ENCODE assay signal across 9 cellular contexts in the genomic region with DNA sequence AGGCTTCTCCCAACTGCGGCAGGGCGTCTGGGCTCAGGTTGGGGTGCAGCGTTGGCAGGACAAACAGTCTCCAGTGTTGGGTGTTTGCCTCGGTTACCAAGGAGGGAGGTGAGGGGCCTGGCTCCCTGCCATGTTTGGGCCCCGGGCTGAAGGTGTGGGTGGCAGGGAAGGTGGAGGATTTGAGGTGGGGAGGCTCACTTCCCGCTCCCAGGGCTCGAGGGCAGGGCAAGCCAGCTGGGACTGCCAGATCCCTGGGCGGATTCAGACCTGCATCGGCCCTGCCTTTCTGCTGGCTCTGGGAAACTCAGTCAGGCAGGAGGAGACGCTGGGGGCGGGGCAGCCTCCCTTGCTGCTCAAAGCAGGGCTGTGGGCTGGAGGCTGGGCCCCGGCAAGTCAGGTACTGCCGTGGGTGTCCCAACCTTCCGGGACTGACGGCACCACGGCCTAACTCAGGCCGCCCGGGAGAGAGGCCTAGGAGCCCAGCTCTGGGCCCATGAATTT. TPM values are rescaled to one million over a fixed set of nuclear protein-coding genes. Genes with fewer than 3 reads are reported as not detected.
DNase-seq lines count a peak whose midpoint lies in the region; ATAC-seq, FAIRE-seq and TF ChIP-seq lines count a peak whose summit lies in the region.
"Had no signal": no experiment of that assay in that cellular context is flagged by ENCODE, and none has a peak within 500 bp of the region (broad histone marks: within the 10 kb centered on the region; RNA-seq: fewer than 3 reads in every experiment).

No MANE protein-coding gene starts in this region.

- DNase-seq in DMS 273 (lab: John Stamatoyannopoulos, UW; ENCODE audit: unreplicated experiment) (peak; percentile 84), RWPE2 (ENCODE audit: low spot score) (peak; percentile 99), mesenchymal stem cell (no peak), RCC 7860 (ENCODE audit: low spot score) (no peak)
- DNase-seq: MM.1S had no signal

- no peak overlapping the region for H3K9ac ChIP-seq in mesenchymal stem cell (ENCODE audit: low read length)

- 62% methylated on average over 18 of the region's 18 CpGs for WGBS in mesenchymal stem cell

- H3K18ac ChIP-seq in mesenchymal stem cell (ENCODE audit: low read depth in 1 of 2, low read length in 2 of 2), result no peak overlapping the region

- peak overlapping the region in 1 of 2 experiments; percentile 31 for H3K4ac ChIP-seq in mesenchymal stem cell (ENCODE audit: low read depth in 1 of 2, low read length in 2 of 2)

- peak overlapping the region; percentile 99 for H3K27ac ChIP-seq in RWPE2 (ENCODE audit: poor library complexity, severe bottlenecking)
- H3K27ac ChIP-seq in mesenchymal stem cell (ENCODE audit: low read length, poor library complexity, severe bottlenecking), result no peak overlapping the region

- no peak overlapping the region for H2AK5ac ChIP-seq in mesenchymal stem cell (ENCODE audit: low read length, severe bottlenecking)

- H3K36me3 ChIP-seq in RWPE2 (ENCODE audit: low read depth) (no peaks in the 10 kb centered on the region), mesenchymal stem cell (ENCODE audit: control insufficient read depth in 1 of 2, insufficient read depth in 2 of 2, low read depth in 1 of 2, low read length in 2 of 2) (no peaks in the 10 kb centered on the region)
- H3K36me3 ChIP-seq: adrenal gland had no signal

- H3K9me3 ChIP-seq in RWPE2 (ENCODE audit: severe bottlenecking) (no peaks in the 10 kb centered on the region), mesenchymal stem cell (ENCODE audit: control insufficient read depth, low read length) (no peaks in the 10 kb centered on the region)
- H3K9me3 ChIP-seq: adrenal gland had no signal

- H3K4me3 ChIP-seq in RWPE2 (ENCODE audit: severe bottlenecking) (no peak overlapping the region), mesenchymal stem cell (ENCODE audit: insufficient read depth in 1 of 2, low read depth in 1 of 2, low read length in 2 of 2) (no peak overlapping the region)
- H3K4me3 ChIP-seq: adrenal gland had no signal

- no peaks in the 10 kb centered on the region for H3K79me1 ChIP-seq in mesenchymal stem cell (replicated peaks; ENCODE audit: low read length, poor library complexity, severe bottlenecking)

- H2BK12ac ChIP-seq in mesenchymal stem cell (ENCODE audit: low read length in 2 of 2), result no peak overlapping the region

- no peak overlapping the region for H4K91ac ChIP-seq in mesenchymal stem cell (ENCODE audit: low read length)

- ATAC-seq in RWPE2 (ENCODE audit: low read depth) (peak; percentile 59), GM18502 (IDR thresholded peaks at IDR 0.05; ENCODE audit: poor library complexity, unreplicated experiment) (no peak), HG02571 (IDR thresholded peaks at IDR 0.05; ENCODE audit: unreplicated experiment) (no peak)

- TF ChIP-seq CTCF in RWPE2 (IDR thresholded peaks at IDR 0.05; ENCODE audit: poor library complexity, severe bottlenecking), result no peak

- H3K4me2 ChIP-seq in mesenchymal stem cell (ENCODE audit: low read length, poor library complexity, severe bottlenecking), result no peak overlapping the region

- H2AFZ ChIP-seq in mesenchymal stem cell (ENCODE audit: low read depth, low read length), result no peak overlapping the region

- H3K27me3 ChIP-seq in RWPE2 (ENCODE audit: insufficient read depth, poor library complexity, severe bottlenecking) (no peaks in the 10 kb centered on the region), mesenchymal stem cell (ENCODE audit: control insufficient read depth in 1 of 2, insufficient read depth in 1 of 2, low read length in 2 of 2) (peaks cover 0 to 42% of the 10 kb centered on the region in 2 experiments)
- H3K27me3 ChIP-seq: adrenal gland had no signal

- peak overlapping the region; percentile 29 for H2BK120ac ChIP-seq in mesenchymal stem cell (ENCODE audit: low read depth, low read length)

- FAIRE-seq in RCC 7860 (lab: Jason Lieb, UNC), result no peak
- FAIRE-seq: TTC549 had no signal

- no peak overlapping the region for H3K14ac ChIP-seq in mesenchymal stem cell (ENCODE audit: low read length in 2 of 2)

- H3K4me1 ChIP-seq in RWPE2 (ENCODE audit: insufficient read depth, poor library complexity, severe bottlenecking) (peaks cover 61% of the 10 kb centered on the region), mesenchymal stem cell (ENCODE audit: control insufficient read depth, insufficient read depth, low read depth, low read length) (peaks cover 24% of the 10 kb centered on the region)
- H3K4me1 ChIP-seq: adrenal gland had no signal

- no peak overlapping the region for H3K23ac ChIP-seq in mesenchymal stem cell (ENCODE audit: low read length in 2 of 2)

- no peak overlapping the region for H2BK5ac ChIP-seq in mesenchymal stem cell (ENCODE audit: low read depth, low read length, poor library complexity, severe bottlenecking)

- H4K8ac ChIP-seq in mesenchymal stem cell (ENCODE audit: low read length), result peak overlapping the region; percentile 62

- no peak overlapping the region for H2BK15ac ChIP-seq in mesenchymal stem cell (ENCODE audit: low read depth, poor library complexity, severe bottlenecking)

RNA-seq across cellular contexts. Expression of gene KRT17, which starts 31.3 kb away (rescaled TPM):
- 0.10 TPM for polyA plus RNA-seq in mesenchymal stem cell (2013, experiment 1 of 2)
- polyA plus RNA-seq in mesenchymal stem cell (2013, experiment 2 of 2), result not detected

RNA-seq across cellular contexts. Expression of gene EIF1, which starts 33.0 kb away (rescaled TPM):
- polyA plus RNA-seq in mesenchymal stem cell (2013, experiment 1 of 2), result 1,039 TPM
- 1,049 TPM for polyA plus RNA-seq in mesenchymal stem cell (2013, experiment 2 of 2)

RNA-seq across cellular contexts. Expression of gene KRT16, which starts 43.1 kb away (rescaled TPM):
- polyA plus RNA-seq in mesenchymal stem cell (2013, experiment 1 of 2), result not detected
- not detected for polyA plus RNA-seq in mesenchymal stem cell (2013, experiment 2 of 2)

RNA-seq across cellular contexts. Expression of gene GAST, which starts 56.5 kb away (rescaled TPM):
- not detected for polyA plus RNA-seq in mesenchymal stem cell (2013, experiment 1 of 2)
- not detected for polyA plus RNA-seq in mesenchymal stem cell (2013, experiment 2 of 2)
- polyA plus RNA-seq: adrenal gland had no signal

Comparison
In these comparisons a context has a peak if more than half of its experiments do, and no peak if none do; other contexts are left out.
1. DNase-seq: peak in DMS 273 (single experiment) and RWPE2 (single experiment); none in mesenchymal stem cell (single experiment) and RCC 7860 (single experiment).